In the genomic region with DNA sequence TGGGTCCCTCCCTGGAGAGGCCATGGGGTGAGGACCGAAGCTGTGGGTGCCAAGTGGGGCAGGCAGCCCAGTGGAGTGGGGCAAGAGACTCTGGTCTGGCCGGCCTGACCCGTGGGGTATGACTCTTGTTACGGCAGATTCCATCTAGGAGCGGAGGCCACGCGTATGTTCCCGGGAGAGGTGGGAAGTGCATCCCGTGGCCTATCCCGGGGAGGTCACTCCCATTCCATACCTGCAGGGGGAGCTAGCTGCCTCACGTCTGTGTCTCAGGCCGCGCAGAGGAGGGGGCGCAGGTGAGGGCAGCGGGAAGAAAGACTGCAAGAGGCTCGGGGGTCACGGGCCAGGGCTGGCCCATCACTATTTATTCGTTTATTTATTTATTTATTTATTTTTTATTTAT, we compare ENCODE assay signal across 9 cellular contexts. TPM values are rescaled to one million over a fixed set of nuclear protein-coding genes. Genes with fewer than 3 reads are reported as not detected.
DNase-seq lines count a peak whose midpoint lies in the region; ATAC-seq and TF ChIP-seq lines count a peak whose summit lies in the region.
"Had no signal": no experiment of that assay in that cellular context is flagged by ENCODE, and none has a peak within 500 bp of the region (broad histone marks: within the 10 kb centered on the region; RNA-seq: fewer than 3 reads in every experiment).

No MANE protein-coding gene starts in this region.

- peaks cover 3 to 21% of the 10 kb centered on the region in 2 experiments; a peak in 2 of 3 replicates for H3K36me3 ChIP-seq in HEK293 (ENCODE audit: control insufficient read depth in 2 of 2, insufficient read depth in 1 of 2, low read length in 2 of 2)

- H3K27me3 ChIP-seq in CD4-positive, alpha-beta T cell (ENCODE audit: control insufficient read depth, insufficient read depth, low read length): no peaks in the 10 kb centered on the region

- H3K4me3 ChIP-seq in HEK293 (ENCODE audit: low read depth, low read length): no peak overlapping the region

- no peak for ATAC-seq in CD4-positive, alpha-beta T cell (ENCODE audit: poor library complexity)
- ATAC-seq in HG03108 (IDR thresholded peaks at IDR 0.05; ENCODE audit: unreplicated experiment): no peak

- peak; percentile 63 for TF ChIP-seq CTCF in CD4-positive, alpha-beta T cell (IDR thresholded peaks at IDR 0.05)
- TF ChIP-seq CTCF in HEK293 (tag by site-specific recombination; IDR thresholded peaks at IDR 0.05): peak; percentile 53

- intact Hi-C loops in CD4-positive, alpha-beta T cell (cut with DNase I, micrococcal nuclease): loop anchor here in 1 of 2 experiments (5.0 kb wide), 1 partner anchor 41 kb away; no protein-coding TSS in a partner anchor
- intact Hi-C loops in head of caudate nucleus (cut with DNase I): no loop called here

- DNase-seq in CD4-positive, alpha-beta T cell: peak in 2 of 10 experiments; percentile 32 to 39
- DNase-seq in activated CD4-positive, alpha-beta memory T cell treated with anti-CD3 and anti-CD28 coated beads, Interleukin-2, amount 10 ng/mL, durations not matched to agents 7 days and 5 days: peak; percentile 39
- peak in 27 of 42 donors; percentile 20 to 77 (median 51) for DNase-seq in head of caudate nucleus
- peak; percentile 32 for DNase-seq in stimulated activated CD4-positive, alpha-beta T cell treated with anti-CD3 and anti-CD28 coated beads, Interleukin-4, amount 100 ng/mL, for 24 hours
- DNase-seq in NCI-H2081 treated with DMSO at 0.1 percent for 48 hours (lab: John Stamatoyannopoulos, UW): no peak
- DNase-seq in T-helper 2 cell treated with Interferon-gamma antibody and Interleukin-4, amounts not matched to agents 5 μg/mL and 100 μg/mL, for 36 hours (ENCODE audit: low spot score): no peak

- peak overlapping the region; percentile 78 for H3K4me3 Mint-ChIP-seq in CD4-positive, alpha-beta T cell
- H3K4me3 Mint-ChIP-seq in activated CD4-positive, alpha-beta memory T cell treated with anti-CD3 and anti-CD28 coated beads, Interleukin-2, amount 10 ng/mL, durations not matched to agents 7 days and 5 days: no peak overlapping the region
- no peak overlapping the region for H3K4me3 Mint-ChIP-seq in T-helper 2 cell treated with Interferon-gamma antibody and Interleukin-4, amounts not matched to agents 5 μg/mL and 100 μg/mL, for 36 hours

- no peak overlapping the region for H3K27ac ChIP-seq in CD4-positive, alpha-beta T cell (ENCODE audit: low read depth, low read length)
- H3K27ac ChIP-seq in HEK293 (ENCODE audit: extremely low read depth, low read depth, low read length): 0 out of 2 replicates have a peak overlapping the region, but pooled peaks have one; percentile 41

- peaks cover 43% of the 10 kb centered on the region for H3K36me3 Mint-ChIP-seq in CD4-positive, alpha-beta T cell (ENCODE audit: low read depth)
- peaks cover 34% of the 10 kb centered on the region for H3K36me3 Mint-ChIP-seq in activated CD4-positive, alpha-beta memory T cell treated with anti-CD3 and anti-CD28 coated beads, Interleukin-2, amount 10 ng/mL, durations not matched to agents 7 days and 5 days (ENCODE audit: low read depth)
- H3K36me3 Mint-ChIP-seq in T-helper 2 cell treated with Interferon-gamma antibody and Interleukin-4, amounts not matched to agents 5 μg/mL and 100 μg/mL, for 36 hours (ENCODE audit: low read depth): peaks cover 22% of the 10 kb centered on the region

- H3K4me1 ChIP-seq in HEK293 (ENCODE audit: control insufficient read depth, insufficient read depth, low read length): no peaks in the 10 kb centered on the region; the same call in 1 of the 2 replicates

- POLR2A ChIA-PET in CD4-positive, alpha-beta T cell (lab: Charles Lee): no interaction called here
- POLR2A ChIA-PET in HEK293 (lab: Yijun Ruan, JAX): interaction anchor here (0.5 to 1.0 kb wide), 4 partner anchors 17 to 688 kb away, joined by 3 to 7 read pairs (median 4); no protein-coding TSS in a partner anchor
- POLR2A ChIA-PET in activated CD4-positive, alpha-beta memory T cell treated with anti-CD3 and anti-CD28 coated beads, Interleukin-2, amount 10 ng/mL, durations not matched to agents 7 days and 5 days (lab: Charles Lee): interaction anchor here (0.9 kb wide), 1 partner anchor 19 kb away, joined by 6 read pairs; no protein-coding TSS in a partner anchor

- no peaks in the 10 kb centered on the region for H3K9me3 Mint-ChIP-seq in CD4-positive, alpha-beta T cell
- no peaks in the 10 kb centered on the region for H3K9me3 Mint-ChIP-seq in activated CD4-positive, alpha-beta memory T cell treated with anti-CD3 and anti-CD28 coated beads, Interleukin-2, amount 10 ng/mL, durations not matched to agents 7 days and 5 days
- no peaks in the 10 kb centered on the region for H3K9me3 Mint-ChIP-seq in T-helper 2 cell treated with Interferon-gamma antibody and Interleukin-4, amounts not matched to agents 5 μg/mL and 100 μg/mL, for 36 hours
- H3K9me3 Mint-ChIP-seq: IgD-negative memory B cell had no signal

- H3K27me3 Mint-ChIP-seq in CD4-positive, alpha-beta T cell: no peaks in the 10 kb centered on the region
- H3K27me3 Mint-ChIP-seq in activated CD4-positive, alpha-beta memory T cell treated with anti-CD3 and anti-CD28 coated beads, Interleukin-2, amount 10 ng/mL, durations not matched to agents 7 days and 5 days: no peaks in the 10 kb centered on the region
- no peaks in the 10 kb centered on the region for H3K27me3 Mint-ChIP-seq in T-helper 2 cell treated with Interferon-gamma antibody and Interleukin-4, amounts not matched to agents 5 μg/mL and 100 μg/mL, for 36 hours (ENCODE audit: low read depth)
- H3K27me3 Mint-ChIP-seq: IgD-negative memory B cell had no signal

- peak overlapping the region; percentile 70 for H3K27ac Mint-ChIP-seq in CD4-positive, alpha-beta T cell
- no peak overlapping the region for H3K27ac Mint-ChIP-seq in activated CD4-positive, alpha-beta memory T cell treated with anti-CD3 and anti-CD28 coated beads, Interleukin-2, amount 10 ng/mL, durations not matched to agents 7 days and 5 days
- no peak overlapping the region for H3K27ac Mint-ChIP-seq in T-helper 2 cell treated with Interferon-gamma antibody and Interleukin-4, amounts not matched to agents 5 μg/mL and 100 μg/mL, for 36 hours

- H3K9me3 ChIP-seq in CD4-positive, alpha-beta T cell (ENCODE audit: control insufficient read depth, low read length): no peaks in the 10 kb centered on the region
- no peaks in the 10 kb centered on the region for H3K9me3 ChIP-seq in HEK293 (ENCODE audit: control insufficient read depth, insufficient read depth, low read depth, low read length)

- H3K4me1 Mint-ChIP-seq in CD4-positive, alpha-beta T cell (ENCODE audit: low read depth): peaks cover 27% of the 10 kb centered on the region
- peaks cover 43% of the 10 kb centered on the region for H3K4me1 Mint-ChIP-seq in activated CD4-positive, alpha-beta memory T cell treated with anti-CD3 and anti-CD28 coated beads, Interleukin-2, amount 10 ng/mL, durations not matched to agents 7 days and 5 days
- H3K4me1 Mint-ChIP-seq in T-helper 2 cell treated with Interferon-gamma antibody and Interleukin-4, amounts not matched to agents 5 μg/mL and 100 μg/mL, for 36 hours (ENCODE audit: low read depth): peaks cover 14% of the 10 kb centered on the region

- CTCF ChIA-PET in CD4-positive, alpha-beta T cell (lab: Charles Lee): interaction anchor here (0.5 to 1.2 kb wide), 4 partner anchors 16 to 1955 kb away, joined by 3 to 4 read pairs (median 4); no protein-coding TSS in a partner anchor
- CTCF ChIA-PET in HEK293 (lab: Yijun Ruan, JAX): interaction anchor here (0.5 to 1.5 kb wide), 11 partner anchors 13 to 517 kb away, joined by 3 to 5 read pairs (median 3); no protein-coding TSS in a partner anchor
- CTCF ChIA-PET in activated CD4-positive, alpha-beta memory T cell treated with anti-CD3 and anti-CD28 coated beads, Interleukin-2, amount 10 ng/mL, durations not matched to agents 7 days and 5 days (lab: Charles Lee): interaction anchor here (0.9 to 1.7 kb wide), 9 partner anchors 9 to 148 kb away, joined by 3 to 7 read pairs (median 3); no protein-coding TSS in a partner anchor

TF ChIP-seq in HEK293, 187 proteins besides CTCF, POLR2A, EP300 and RAD21 (continues in another document):
- TF ChIP-seq ZNF211 (tag by site-specific recombination; IDR thresholded peaks at IDR 0.05; ENCODE audit: low read depth): no peak
- TF ChIP-seq, protein P1, sequence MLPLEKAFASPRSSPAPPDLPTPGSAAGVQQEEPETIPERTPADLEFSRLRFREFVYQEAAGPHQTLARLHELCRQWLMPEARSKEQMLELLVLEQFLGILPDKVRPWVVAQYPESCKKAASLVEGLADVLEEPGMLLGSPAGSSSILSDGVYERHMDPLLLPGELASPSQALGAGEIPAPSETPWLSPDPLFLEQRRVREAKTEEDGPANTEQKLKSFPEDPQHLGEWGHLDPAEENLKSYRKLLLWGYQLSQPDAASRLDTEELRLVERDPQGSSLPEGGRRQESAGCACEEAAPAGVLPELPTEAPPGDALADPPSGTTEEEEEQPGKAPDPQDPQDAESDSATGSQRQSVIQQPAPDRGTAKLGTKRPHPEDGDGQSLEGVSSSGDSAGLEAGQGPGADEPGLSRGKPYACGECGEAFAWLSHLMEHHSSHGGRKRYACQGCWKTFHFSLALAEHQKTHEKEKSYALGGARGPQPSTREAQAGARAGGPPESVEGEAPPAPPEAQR (tag by site-specific recombination; IDR thresholded peaks at IDR 0.05): no peak
- TF ChIP-seq, protein P2, sequence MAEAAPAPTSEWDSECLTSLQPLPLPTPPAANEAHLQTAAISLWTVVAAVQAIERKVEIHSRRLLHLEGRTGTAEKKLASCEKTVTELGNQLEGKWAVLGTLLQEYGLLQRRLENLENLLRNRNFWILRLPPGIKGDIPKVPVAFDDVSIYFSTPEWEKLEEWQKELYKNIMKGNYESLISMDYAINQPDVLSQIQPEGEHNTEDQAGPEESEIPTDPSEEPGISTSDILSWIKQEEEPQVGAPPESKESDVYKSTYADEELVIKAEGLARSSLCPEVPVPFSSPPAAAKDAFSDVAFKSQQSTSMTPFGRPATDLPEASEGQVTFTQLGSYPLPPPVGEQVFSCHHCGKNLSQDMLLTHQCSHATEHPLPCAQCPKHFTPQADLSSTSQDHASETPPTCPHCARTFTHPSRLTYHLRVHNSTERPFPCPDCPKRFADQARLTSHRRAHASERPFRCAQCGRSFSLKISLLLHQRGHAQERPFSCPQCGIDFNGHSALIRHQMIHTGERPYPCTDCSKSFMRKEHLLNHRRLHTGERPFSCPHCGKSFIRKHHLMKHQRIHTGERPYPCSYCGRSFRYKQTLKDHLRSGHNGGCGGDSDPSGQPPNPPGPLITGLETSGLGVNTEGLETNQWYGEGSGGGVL (tag by site-specific recombination; IDR thresholded peaks at IDR 0.05): no peak
- TF ChIP-seq ZNF266 (tag by site-specific recombination; IDR thresholded peaks at IDR 0.05; ENCODE audit: low read depth): no peak

RNA-seq across cellular contexts. Expression of a gene that starts 4.9 kb away (rescaled TPM):
- 100 to 1,000 TPM; 122 to 127 TPM for total RNA-seq in CD4-positive, alpha-beta T cell
- 100 to 1,000 TPM; 130 to 132 TPM for total RNA-seq in activated CD4-positive, alpha-beta memory T cell treated with anti-CD3 and anti-CD28 coated beads, Interleukin-2, amount 10 ng/mL, durations not matched to agents 7 days and 5 days

RNA-seq across cellular contexts. Expression of a gene that starts 40.7 kb away (rescaled TPM):
- total RNA-seq in CD4-positive, alpha-beta T cell: 1 to 10 TPM; 7.9 to 8.2 TPM
- total RNA-seq in activated CD4-positive, alpha-beta memory T cell treated with anti-CD3 and anti-CD28 coated beads, Interleukin-2, amount 10 ng/mL, durations not matched to agents 7 days and 5 days: 10 to 100 TPM; 13.3 to 15.5 TPM

RNA-seq across cellular contexts. Expression of a gene that starts 40.7 kb away (rescaled TPM):
- total RNA-seq in CD4-positive, alpha-beta T cell: 10 to 100 TPM; 12.7 to 15.4 TPM
- total RNA-seq in activated CD4-positive, alpha-beta memory T cell treated with anti-CD3 and anti-CD28 coated beads, Interleukin-2, amount 10 ng/mL, durations not matched to agents 7 days and 5 days: 10 to 100 TPM; 36.5 to 39.7 TPM

Comparison
In these comparisons a context has a peak if more than half of its experiments do, and no peak if none do; other contexts are left out.
1. DNase-seq: peak in activated CD4-positive, alpha-beta memory T cell treated with anti-CD3 and anti-CD28 coated beads, Interleukin-2, amount 10 ng/mL, durations not matched to agents 7 days and 5 days (single experiment), head of caudate nucleus (27 of 42) and stimulated activated CD4-positive, alpha-beta T cell treated with anti-CD3 and anti-CD28 coated beads, Interleukin-4, amount 100 ng/mL, for 24 hours (single experiment); none in NCI-H2081 treated with DMSO at 0.1 percent for 48 hours (single experiment) and T-helper 2 cell treated with Interferon-gamma antibody and Interleukin-4, amounts not matched to agents 5 μg/mL and 100 μg/mL, for 36 hours (single experiment).